Comparison of ENCODE assay signal across 1 cellular context in the genomic region with DNA sequence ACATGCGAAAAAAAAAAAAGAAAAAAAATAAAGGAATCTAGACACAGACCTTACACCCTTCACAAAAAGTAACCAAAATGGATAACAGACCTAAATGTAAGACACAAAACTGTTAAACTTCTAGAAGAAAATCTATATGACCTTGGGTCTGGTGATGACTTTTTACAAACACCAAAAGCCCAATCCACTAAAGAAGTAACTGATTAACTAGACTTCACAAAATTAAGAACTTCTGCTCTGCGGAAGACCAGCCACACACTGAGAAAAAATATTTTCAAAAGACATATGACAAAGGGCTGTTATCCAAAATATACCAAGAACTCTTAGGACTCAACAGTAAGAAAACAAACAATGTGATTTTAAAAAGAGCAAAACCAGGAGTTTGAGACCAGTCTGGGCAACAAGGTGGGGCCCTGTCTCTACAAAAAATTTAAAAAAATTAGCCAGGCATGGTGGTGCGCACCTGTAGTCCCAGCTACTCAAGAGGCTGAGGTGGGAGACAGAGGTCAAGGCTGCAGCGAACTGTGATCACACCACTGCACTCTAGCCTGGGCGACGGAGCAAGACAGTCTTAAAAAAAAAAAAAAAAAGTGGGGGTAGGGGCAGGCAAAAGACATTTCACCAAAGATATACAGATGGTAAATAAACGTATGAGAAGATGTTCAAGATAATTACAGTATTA.
TF ChIP-seq lines count a peak whose summit lies in the region.

No MANE protein-coding gene starts in this region.

TF ChIP-seq in GM23338, 12 proteins besides CTCF, POLR2A, EP300 and RAD21 (continued from another document):
- TF ChIP-seq, protein P1, sequence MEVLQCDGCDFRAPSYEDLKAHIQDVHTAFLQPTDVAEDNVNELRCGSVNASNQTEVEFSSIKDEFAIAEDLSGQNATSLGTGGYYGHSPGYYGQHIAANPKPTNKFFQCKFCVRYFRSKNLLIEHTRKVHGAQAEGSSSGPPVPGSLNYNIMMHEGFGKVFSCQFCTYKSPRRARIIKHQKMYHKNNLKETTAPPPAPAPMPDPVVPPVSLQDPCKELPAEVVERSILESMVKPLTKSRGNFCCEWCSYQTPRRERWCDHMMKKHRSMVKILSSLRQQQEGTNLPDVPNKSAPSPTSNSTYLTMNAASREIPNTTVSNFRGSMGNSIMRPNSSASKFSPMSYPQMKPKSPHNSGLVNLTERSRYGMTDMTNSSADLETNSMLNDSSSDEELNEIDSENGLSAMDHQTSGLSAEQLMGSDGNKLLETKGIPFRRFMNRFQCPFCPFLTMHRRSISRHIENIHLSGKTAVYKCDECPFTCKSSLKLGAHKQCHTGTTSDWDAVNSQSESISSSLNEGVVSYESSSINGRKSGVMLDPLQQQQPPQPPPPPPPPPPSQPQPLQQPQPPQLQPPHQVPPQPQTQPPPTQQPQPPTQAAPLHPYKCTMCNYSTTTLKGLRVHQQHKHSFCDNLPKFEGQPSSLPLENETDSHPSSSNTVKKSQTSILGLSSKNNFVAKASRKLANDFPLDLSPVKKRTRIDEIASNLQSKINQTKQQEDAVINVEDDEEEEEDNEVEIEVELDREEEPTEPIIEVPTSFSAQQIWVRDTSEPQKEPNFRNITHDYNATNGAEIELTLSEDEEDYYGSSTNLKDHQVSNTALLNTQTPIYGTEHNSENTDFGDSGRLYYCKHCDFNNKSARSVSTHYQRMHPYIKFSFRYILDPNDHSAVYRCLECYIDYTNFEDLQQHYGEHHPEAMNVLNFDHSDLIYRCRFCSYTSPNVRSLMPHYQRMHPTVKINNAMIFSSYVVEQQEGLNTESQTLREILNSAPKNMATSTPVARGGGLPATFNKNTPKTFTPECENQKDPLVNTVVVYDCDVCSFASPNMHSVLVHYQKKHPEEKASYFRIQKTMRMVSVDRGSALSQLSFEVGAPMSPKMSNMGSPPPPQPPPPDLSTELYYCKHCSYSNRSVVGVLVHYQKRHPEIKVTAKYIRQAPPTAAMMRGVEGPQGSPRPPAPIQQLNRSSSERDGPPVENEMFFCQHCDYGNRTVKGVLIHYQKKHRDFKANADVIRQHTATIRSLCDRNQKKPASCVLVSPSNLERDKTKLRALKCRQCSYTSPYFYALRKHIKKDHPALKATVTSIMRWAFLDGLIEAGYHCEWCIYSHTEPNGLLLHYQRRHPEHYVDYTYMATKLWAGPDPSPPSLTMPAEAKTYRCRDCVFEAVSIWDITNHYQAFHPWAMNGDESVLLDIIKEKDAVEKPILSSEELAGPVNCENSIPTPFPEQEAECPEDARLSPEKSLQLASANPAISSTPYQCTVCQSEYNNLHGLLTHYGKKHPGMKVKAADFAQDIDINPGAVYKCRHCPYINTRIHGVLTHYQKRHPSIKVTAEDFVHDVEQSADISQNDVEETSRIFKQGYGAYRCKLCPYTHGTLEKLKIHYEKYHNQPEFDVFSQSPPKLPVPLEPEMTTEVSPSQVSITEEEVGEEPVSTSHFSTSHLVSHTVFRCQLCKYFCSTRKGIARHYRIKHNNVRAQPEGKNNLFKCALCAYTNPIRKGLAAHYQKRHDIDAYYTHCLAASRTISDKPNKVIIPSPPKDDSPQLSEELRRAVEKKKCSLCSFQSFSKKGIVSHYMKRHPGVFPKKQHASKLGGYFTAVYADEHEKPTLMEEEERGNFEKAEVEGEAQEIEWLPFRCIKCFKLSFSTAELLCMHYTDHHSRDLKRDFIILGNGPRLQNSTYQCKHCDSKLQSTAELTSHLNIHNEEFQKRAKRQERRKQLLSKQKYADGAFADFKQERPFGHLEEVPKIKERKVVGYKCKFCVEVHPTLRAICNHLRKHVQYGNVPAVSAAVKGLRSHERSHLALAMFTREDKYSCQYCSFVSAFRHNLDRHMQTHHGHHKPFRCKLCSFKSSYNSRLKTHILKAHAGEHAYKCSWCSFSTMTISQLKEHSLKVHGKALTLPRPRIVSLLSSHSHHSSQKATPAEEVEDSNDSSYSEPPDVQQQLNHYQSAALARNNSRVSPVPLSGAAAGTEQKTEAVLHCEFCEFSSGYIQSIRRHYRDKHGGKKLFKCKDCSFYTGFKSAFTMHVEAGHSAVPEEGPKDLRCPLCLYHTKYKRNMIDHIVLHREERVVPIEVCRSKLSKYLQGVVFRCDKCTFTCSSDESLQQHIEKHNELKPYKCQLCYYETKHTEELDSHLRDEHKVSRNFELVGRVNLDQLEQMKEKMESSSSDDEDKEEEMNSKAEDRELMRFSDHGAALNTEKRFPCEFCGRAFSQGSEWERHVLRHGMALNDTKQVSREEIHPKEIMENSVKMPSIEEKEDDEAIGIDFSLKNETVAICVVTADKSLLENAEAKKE (CRISPR knock-in tag; IDR thresholded peaks at IDR 0.05) = no peak
- TF ChIP-seq, protein P2, sequence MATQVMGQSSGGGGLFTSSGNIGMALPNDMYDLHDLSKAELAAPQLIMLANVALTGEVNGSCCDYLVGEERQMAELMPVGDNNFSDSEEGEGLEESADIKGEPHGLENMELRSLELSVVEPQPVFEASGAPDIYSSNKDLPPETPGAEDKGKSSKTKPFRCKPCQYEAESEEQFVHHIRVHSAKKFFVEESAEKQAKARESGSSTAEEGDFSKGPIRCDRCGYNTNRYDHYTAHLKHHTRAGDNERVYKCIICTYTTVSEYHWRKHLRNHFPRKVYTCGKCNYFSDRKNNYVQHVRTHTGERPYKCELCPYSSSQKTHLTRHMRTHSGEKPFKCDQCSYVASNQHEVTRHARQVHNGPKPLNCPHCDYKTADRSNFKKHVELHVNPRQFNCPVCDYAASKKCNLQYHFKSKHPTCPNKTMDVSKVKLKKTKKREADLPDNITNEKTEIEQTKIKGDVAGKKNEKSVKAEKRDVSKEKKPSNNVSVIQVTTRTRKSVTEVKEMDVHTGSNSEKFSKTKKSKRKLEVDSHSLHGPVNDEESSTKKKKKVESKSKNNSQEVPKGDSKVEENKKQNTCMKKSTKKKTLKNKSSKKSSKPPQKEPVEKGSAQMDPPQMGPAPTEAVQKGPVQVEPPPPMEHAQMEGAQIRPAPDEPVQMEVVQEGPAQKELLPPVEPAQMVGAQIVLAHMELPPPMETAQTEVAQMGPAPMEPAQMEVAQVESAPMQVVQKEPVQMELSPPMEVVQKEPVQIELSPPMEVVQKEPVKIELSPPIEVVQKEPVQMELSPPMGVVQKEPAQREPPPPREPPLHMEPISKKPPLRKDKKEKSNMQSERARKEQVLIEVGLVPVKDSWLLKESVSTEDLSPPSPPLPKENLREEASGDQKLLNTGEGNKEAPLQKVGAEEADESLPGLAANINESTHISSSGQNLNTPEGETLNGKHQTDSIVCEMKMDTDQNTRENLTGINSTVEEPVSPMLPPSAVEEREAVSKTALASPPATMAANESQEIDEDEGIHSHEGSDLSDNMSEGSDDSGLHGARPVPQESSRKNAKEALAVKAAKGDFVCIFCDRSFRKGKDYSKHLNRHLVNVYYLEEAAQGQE (IDR thresholded peaks at IDR 0.05; ENCODE audit: unreplicated experiment) = no peak
